In the genomic region with DNA sequence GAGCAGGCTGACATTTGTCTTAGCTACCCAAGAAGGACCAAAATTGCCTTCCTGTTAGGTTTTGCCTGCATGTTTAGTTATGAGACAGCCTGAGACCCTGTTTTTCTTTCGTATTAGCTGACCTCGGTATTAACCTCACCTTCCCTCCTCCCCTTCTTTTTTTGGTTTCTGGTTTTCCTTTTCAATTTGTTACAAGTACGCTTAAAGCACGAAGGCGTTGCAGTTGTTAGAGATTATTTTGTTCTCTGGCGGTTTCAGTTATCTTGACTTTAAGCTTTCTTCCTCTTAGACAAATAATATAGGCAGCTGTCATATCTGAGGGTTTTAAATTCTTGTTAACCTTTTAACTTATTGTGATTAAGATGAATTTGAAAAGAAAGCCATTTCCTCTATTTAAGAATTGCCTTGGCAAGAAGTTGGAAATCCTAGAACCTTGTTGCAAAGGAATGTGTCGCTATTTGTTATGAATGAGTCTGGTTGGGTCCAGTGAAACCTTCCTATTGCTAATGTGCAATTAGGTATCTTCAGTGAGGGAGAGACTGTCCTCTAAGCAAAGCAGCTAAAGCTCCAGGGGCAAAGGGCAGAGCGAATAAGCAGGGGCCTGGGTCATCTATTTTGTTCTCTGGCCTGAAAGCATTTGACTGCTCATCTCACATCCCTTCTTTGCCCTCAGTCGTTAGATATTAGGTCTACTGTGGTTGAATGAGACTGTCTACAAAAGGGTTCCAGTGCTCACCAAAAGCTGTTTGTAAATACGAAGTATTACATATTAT, we compare ENCODE assay signal across 9 cellular contexts. TPM values are rescaled to one million over a fixed set of nuclear protein-coding genes. Genes with fewer than 3 reads are reported as not detected.
DNase-seq lines count a peak whose midpoint lies in the region; ATAC-seq, FAIRE-seq and TF ChIP-seq lines count a peak whose summit lies in the region.
"Had no signal": no experiment of that assay in that cellular context is flagged by ENCODE, and none has a peak within 500 bp of the region (broad histone marks: within the 10 kb centered on the region; RNA-seq: fewer than 3 reads in every experiment).

No MANE protein-coding gene starts in this region.

- H3K27ac Mint-ChIP-seq in CD14-positive monocyte (peak overlapping the region in 3 of 7 donors; percentile 15 to 63 (median 34)), IgD-negative memory B cell (peak overlapping the region; percentile 30 to 92 (median 46))
- peak overlapping the region; percentile 61 to 83 for H3K27ac Mint-ChIP-seq in effector memory CD8-positive, alpha-beta T cell

- H3K27me3 Mint-ChIP-seq in CD14-positive monocyte (ENCODE audit: low read depth in 3 of 3) (peaks cover 0 to 7% (median 1%) of the 10 kb centered on the region in 3 donors), IgD-negative memory B cell (no peaks in the 10 kb centered on the region)
- no peaks in the 10 kb centered on the region for H3K27me3 Mint-ChIP-seq in effector memory CD8-positive, alpha-beta T cell

- TF ChIP-seq CTCF in CD14-positive monocyte (IDR thresholded peaks at IDR 0.05) = no peak

- H3K4me1 Mint-ChIP-seq in CD14-positive monocyte (peaks cover 65% of the 10 kb centered on the region), IgD-negative memory B cell (peaks cover 62 to 73% (median 69%) of the 10 kb centered on the region in 3 donors)
- peaks cover 64 to 83% of the 10 kb centered on the region in 2 donors for H3K4me1 Mint-ChIP-seq in effector memory CD8-positive, alpha-beta T cell (ENCODE audit: low read depth in 2 of 2)

- DNase-seq in CD14-positive monocyte (ENCODE audit: low spot score) (no peak), GM19239 (ENCODE audit: insufficient read length, low spot score) (no peak), D341Med (ENCODE audit: low spot score) (no peak), amniotic stem cell (lab: John Stamatoyannopoulos, UW) (no peak), nucleus accumbens (lab: John Stamatoyannopoulos, UW) (no peak)
- DNase-seq in effector memory CD8-positive, alpha-beta T cell = peak in 2 of 3 experiments; percentile 12 to 31
- DNase-seq: NCI-H748 treated with DMSO at 0.1 percent for 48 hours had no signal

- H3K9me3 Mint-ChIP-seq in CD14-positive monocyte (no peaks in the 10 kb centered on the region), IgD-negative memory B cell (no peaks in the 10 kb centered on the region)
- no peaks in the 10 kb centered on the region for H3K9me3 Mint-ChIP-seq in effector memory CD8-positive, alpha-beta T cell

- ATAC-seq in effector memory CD8-positive, alpha-beta T cell (replicated peaks) = peak; percentile 80
- ATAC-seq in GM21381 (IDR thresholded peaks at IDR 0.05; ENCODE audit: unreplicated experiment) = no peak

- peak; percentile 97 for FAIRE-seq in GM19239 (lab: Jason Lieb, UNC)

- peaks cover 0 to 10% of the 10 kb centered on the region in 2 donors for H3K36me3 Mint-ChIP-seq in CD14-positive monocyte
- H3K36me3 Mint-ChIP-seq in IgD-negative memory B cell = no peaks in the 10 kb centered on the region
- peaks cover 7% of the 10 kb centered on the region for H3K36me3 Mint-ChIP-seq in effector memory CD8-positive, alpha-beta T cell (ENCODE audit: insufficient read depth)

- H3K4me3 Mint-ChIP-seq in CD14-positive monocyte = peak overlapping the region; percentile 28 to 82
- peak overlapping the region; percentile 62 to 94 (median 75) for H3K4me3 Mint-ChIP-seq in IgD-negative memory B cell
- H3K4me3 Mint-ChIP-seq in effector memory CD8-positive, alpha-beta T cell = peak overlapping the region; percentile 72 to 80

- intact Hi-C loops in CD14-positive monocyte (cut with micrococcal nuclease) = no loop called here

RNA-seq across cellular contexts. Expression of gene PACS1, which starts 45.8 kb away (rescaled TPM):
- 10 to 100 TPM in 1 of 2 donors, 1 to 10 TPM in 1; 8.1 to 12.4 TPM for polyA plus RNA-seq in CD14-positive monocyte
- polyA plus RNA-seq in IgD-negative memory B cell = 72.9 TPM

Comparison
In these comparisons a context has a peak if more than half of its experiments do, and no peak if none do; other contexts are left out.
1. DNase-seq: peak in effector memory CD8-positive, alpha-beta T cell (2 of 3); none in CD14-positive monocyte (single experiment), GM19239 (single experiment), D341Med (single experiment), amniotic stem cell (single experiment) and nucleus accumbens (0 of 56).
2. Peak in every context shown above with its lines, with median percentiles within 50 percentile points of each other: H3K4me3 Mint-ChIP-seq.